13 cellular contexts compared by ENCODE assay signal in the genomic region with DNA sequence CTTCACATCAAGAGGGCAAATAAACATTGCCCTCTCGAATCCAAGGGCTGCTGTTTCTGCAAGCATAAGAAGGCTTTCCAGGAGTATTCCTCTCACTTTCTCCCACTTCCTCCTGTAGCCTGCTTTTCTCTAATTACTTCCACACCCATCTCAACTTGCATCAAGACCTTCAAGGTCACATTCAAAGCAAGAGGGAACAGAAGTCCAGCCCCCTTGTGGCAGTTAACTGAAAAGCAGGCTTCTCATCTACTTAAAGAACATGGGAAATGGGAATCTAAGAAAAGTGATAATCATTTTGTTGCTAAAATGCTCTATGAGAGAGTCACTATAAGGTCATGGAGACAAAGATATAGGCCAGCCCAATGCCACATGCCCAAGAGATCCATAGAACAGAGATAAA.
DNase-seq lines count a peak whose midpoint lies in the region; ATAC-seq, FAIRE-seq and TF ChIP-seq lines count a peak whose summit lies in the region.
"Had no signal": no experiment of that assay in that cellular context is flagged by ENCODE, and none has a peak within 500 bp of the region (broad histone marks: within the 10 kb centered on the region; RNA-seq: fewer than 3 reads in every experiment).

No MANE protein-coding gene starts in this region.

- no peaks in the 10 kb centered on the region for H3K27me3 Mint-ChIP-seq in activated CD4-positive, alpha-beta T cell treated with anti-CD3 and anti-CD28 coated beads for 36 hours
- H3K27me3 Mint-ChIP-seq: activated T-cell treated with anti-CD3 and anti-CD28 coated beads, Interleukin-2, amount 50 U/mL, for 24 hours had no signal

- no peak overlapping the region for H3K4me2 ChIP-seq in KMS-11

- H3K27me3 ChIP-seq in KMS-11 (ENCODE audit: insufficient read depth, low read depth): no peaks in the 10 kb centered on the region
- no peaks in the 10 kb centered on the region for H3K27me3 ChIP-seq in brain microvascular endothelial cell (replicated peaks)
- no peaks in the 10 kb centered on the region for H3K27me3 ChIP-seq in small intestine (ENCODE audit: control insufficient read depth in 2 of 2, insufficient read depth in 2 of 2, low read length in 2 of 2)
- H3K27me3 ChIP-seq: right atrium auricular region had no signal

- TF ChIP-seq POLR2A in H54 (IDR thresholded peaks at IDR 0.05; ENCODE audit: low read depth, low read length): no peak

- POLR2A ChIA-PET in activated CD4-positive, alpha-beta T cell treated with anti-CD3 and anti-CD28 coated beads for 36 hours (lab: Charles Lee): no interaction called here

- no peaks in the 10 kb centered on the region for H3K9me3 Mint-ChIP-seq in activated CD4-positive, alpha-beta T cell treated with anti-CD3 and anti-CD28 coated beads for 36 hours (ENCODE audit: low read depth)
- H3K9me3 Mint-ChIP-seq: activated T-cell treated with anti-CD3 and anti-CD28 coated beads, Interleukin-2, amount 50 U/mL, for 24 hours had no signal

- TF ChIP-seq CTCF in KMS-11 (conservative IDR thresholded peaks at IDR 0.05; ENCODE audit: low read depth, low read length) (peak; percentile 77), brain microvascular endothelial cell (IDR thresholded peaks at IDR 0.05; ENCODE audit: low read depth, low read length, missing control alignments) (peak; percentile 62)

- no peak overlapping the region for H3K27ac ChIP-seq in KMS-11
- no peak overlapping the region for H3K27ac ChIP-seq in brain microvascular endothelial cell
- no peak overlapping the region for H3K27ac ChIP-seq in small intestine (ENCODE audit: low read depth in 1 of 2, low read length in 1 of 2)
- H3K27ac ChIP-seq: right atrium auricular region had no signal

- CTCF ChIA-PET in activated CD4-positive, alpha-beta T cell treated with anti-CD3 and anti-CD28 coated beads for 36 hours (lab: Charles Lee): no interaction called here

- H3K27ac Mint-ChIP-seq in activated CD4-positive, alpha-beta T cell treated with anti-CD3 and anti-CD28 coated beads for 36 hours: no peak overlapping the region
- H3K27ac Mint-ChIP-seq: activated T-cell treated with anti-CD3 and anti-CD28 coated beads, Interleukin-2, amount 50 U/mL, for 24 hours; CD8-positive, alpha-beta T cell had no signal

- WGBS in small intestine, 3 donors: 33 to 72% (median 48%) methylated on average over 1 of the region's 1 CpG

- peak; percentile 10 for DNase-seq in activated CD4-positive, alpha-beta T cell treated with anti-CD3 and anti-CD28 coated beads for 36 hours
- DNase-seq in activated CD4-positive, alpha-beta T cell treated with anti-CD3 and anti-CD28 coated beads, Interleukin-2, amount 50 U/mL, for 1 hour: no peak
- DNase-seq in brain microvascular endothelial cell: peak; percentile 16
- peak; percentile 4 for DNase-seq in small intestine
- no peak for DNase-seq in NCI-H510A treated with DMSO at 0.1 percent for 48 hours (lab: John Stamatoyannopoulos, UW)
- no peak for DNase-seq in H54 (ENCODE audit: insufficient read length, low spot score)
- DNase-seq: activated T-cell treated with anti-CD3 and anti-CD28 coated beads, Interleukin-2, amount 50 U/mL, for 24 hours; CD8-positive, alpha-beta T cell; NCI-H526 had no signal

- no peaks in the 10 kb centered on the region for H3K79me2 ChIP-seq in KMS-11 (ENCODE audit: insufficient read depth, low read depth)

- H3K36me3 ChIP-seq in KMS-11 (ENCODE audit: insufficient read depth) (no peaks in the 10 kb centered on the region), brain microvascular endothelial cell (replicated peaks) (no peaks in the 10 kb centered on the region), small intestine (ENCODE audit: control insufficient read depth in 2 of 2, insufficient read depth in 2 of 2, low read length in 2 of 2) (no peaks in the 10 kb centered on the region)
- H3K36me3 ChIP-seq: right atrium auricular region had no signal

- H3K4me1 ChIP-seq in KMS-11 (ENCODE audit: low read depth, poor library complexity, severe bottlenecking): no peaks in the 10 kb centered on the region
- no peaks in the 10 kb centered on the region for H3K4me1 ChIP-seq in small intestine (ENCODE audit: control insufficient read depth in 2 of 2, insufficient read depth in 1 of 2, low read depth in 1 of 2, low read length in 1 of 2)
- H3K4me1 ChIP-seq: right atrium auricular region had no signal

- FAIRE-seq in small intestine (lab: Jason Lieb, UNC) (no peak), H54 (lab: Jason Lieb, UNC) (no peak)
- FAIRE-seq: frontal cortex had no signal

- no peak for ATAC-seq in activated CD4-positive, alpha-beta T cell treated with anti-CD3 and anti-CD28 coated beads for 36 hours
- no peak for ATAC-seq in GM21825 (IDR thresholded peaks at IDR 0.05; ENCODE audit: unreplicated experiment)
- ATAC-seq: CD8-positive, alpha-beta T cell had no signal

- H3K4me3 ChIP-seq in KMS-11 (IDR thresholded peaks at IDR 0.05; ENCODE audit: insufficient read depth, low read depth, low read length) (no peak overlapping the region), brain microvascular endothelial cell (ENCODE audit: low read depth, low read length) (no peak overlapping the region), small intestine (ENCODE audit: low read depth in 1 of 2, low read length in 2 of 2) (no peak overlapping the region)
- H3K4me3 ChIP-seq: right atrium auricular region had no signal

- in situ Hi-C loops in brain microvascular endothelial cell (cut with HindIII; ENCODE audit: low pct_ligation_motif_present, low sequenced_read_pairs): no loop called here

- no peaks in the 10 kb centered on the region for H4K20me1 ChIP-seq in KMS-11 (ENCODE audit: insufficient read depth)

- H3K36me3 Mint-ChIP-seq in activated CD4-positive, alpha-beta T cell treated with anti-CD3 and anti-CD28 coated beads for 36 hours (ENCODE audit: low read depth): no peaks in the 10 kb centered on the region
- H3K36me3 Mint-ChIP-seq: CD8-positive, alpha-beta T cell had no signal

- H2AFZ ChIP-seq in KMS-11 (ENCODE audit: low read depth): no peak overlapping the region

- no peak overlapping the region for H3K4me3 Mint-ChIP-seq in activated CD4-positive, alpha-beta T cell treated with anti-CD3 and anti-CD28 coated beads for 36 hours
- H3K4me3 Mint-ChIP-seq: activated T-cell treated with anti-CD3 and anti-CD28 coated beads, Interleukin-2, amount 50 U/mL, for 24 hours; CD8-positive, alpha-beta T cell had no signal

- H3K9me3 ChIP-seq in small intestine (ENCODE audit: control insufficient read depth, low read depth): no peaks in the 10 kb centered on the region
- H3K9me3 ChIP-seq: right atrium auricular region had no signal

- no peaks in the 10 kb centered on the region for H3K4me1 Mint-ChIP-seq in activated CD4-positive, alpha-beta T cell treated with anti-CD3 and anti-CD28 coated beads for 36 hours

- no peak overlapping the region for H3K9ac ChIP-seq in KMS-11

- intact Hi-C loops in activated CD4-positive, alpha-beta T cell treated with anti-CD3 and anti-CD28 coated beads for 36 hours (cut with DNase I, micrococcal nuclease): no loop called here

Comparison
In these comparisons a context has a peak if more than half of its experiments do, and no peak if none do; other contexts are left out.
1. DNase-seq: peak in activated CD4-positive, alpha-beta T cell treated with anti-CD3 and anti-CD28 coated beads for 36 hours (single experiment), brain microvascular endothelial cell (single experiment) and small intestine (single experiment); none in activated CD4-positive, alpha-beta T cell treated with anti-CD3 and anti-CD28 coated beads, Interleukin-2, amount 50 U/mL, for 1 hour (single experiment), NCI-H510A treated with DMSO at 0.1 percent for 48 hours (single experiment) and H54 (single experiment).